In genomic region chr6:156795825-156796224, GRCh38 we compare ENCODE assay signal across 1 cellular context.
TF ChIP-seq lines count a peak whose summit lies in the region.

No MANE protein-coding gene starts in this region.

TF ChIP-seq in WTC11, 78 proteins besides CTCF, POLR2A, EP300 and RAD21 (continued from another document):
- TF ChIP-seq, protein P1, sequence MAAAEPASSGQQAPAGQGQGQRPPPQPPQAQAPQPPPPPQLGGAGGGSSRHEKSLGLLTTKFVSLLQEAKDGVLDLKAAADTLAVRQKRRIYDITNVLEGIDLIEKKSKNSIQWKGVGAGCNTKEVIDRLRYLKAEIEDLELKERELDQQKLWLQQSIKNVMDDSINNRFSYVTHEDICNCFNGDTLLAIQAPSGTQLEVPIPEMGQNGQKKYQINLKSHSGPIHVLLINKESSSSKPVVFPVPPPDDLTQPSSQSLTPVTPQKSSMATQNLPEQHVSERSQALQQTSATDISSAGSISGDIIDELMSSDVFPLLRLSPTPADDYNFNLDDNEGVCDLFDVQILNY (CRISPR knock-in tag; IDR thresholded peaks at IDR 0.05) = no peak
- TF ChIP-seq ZNF138 (CRISPR knock-in tag; conservative IDR thresholded peaks at IDR 0.05) (no peak), ZNF219 (CRISPR knock-in tag; IDR thresholded peaks at IDR 0.05; ENCODE audit: borderline replicate concordance) (no peak), FOXJ3 (CRISPR knock-in tag; IDR thresholded peaks at IDR 0.05; ENCODE audit: borderline replicate concordance) (no peak), SMAD4 (CRISPR knock-in tag; IDR thresholded peaks at IDR 0.05) (no peak), ZNF532 (CRISPR knock-in tag; IDR thresholded peaks at IDR 0.05; ENCODE audit: borderline replicate concordance) (no peak), FOXK1 (CRISPR knock-in tag; IDR thresholded peaks at IDR 0.05) (no peak)
- TF ChIP-seq, protein P2, sequence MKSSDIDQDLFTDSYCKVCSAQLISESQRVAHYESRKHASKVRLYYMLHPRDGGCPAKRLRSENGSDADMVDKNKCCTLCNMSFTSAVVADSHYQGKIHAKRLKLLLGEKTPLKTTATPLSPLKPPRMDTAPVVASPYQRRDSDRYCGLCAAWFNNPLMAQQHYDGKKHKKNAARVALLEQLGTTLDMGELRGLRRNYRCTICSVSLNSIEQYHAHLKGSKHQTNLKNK (CRISPR knock-in tag; IDR thresholded peaks at IDR 0.05) = no peak
- TF ChIP-seq, protein P3, sequence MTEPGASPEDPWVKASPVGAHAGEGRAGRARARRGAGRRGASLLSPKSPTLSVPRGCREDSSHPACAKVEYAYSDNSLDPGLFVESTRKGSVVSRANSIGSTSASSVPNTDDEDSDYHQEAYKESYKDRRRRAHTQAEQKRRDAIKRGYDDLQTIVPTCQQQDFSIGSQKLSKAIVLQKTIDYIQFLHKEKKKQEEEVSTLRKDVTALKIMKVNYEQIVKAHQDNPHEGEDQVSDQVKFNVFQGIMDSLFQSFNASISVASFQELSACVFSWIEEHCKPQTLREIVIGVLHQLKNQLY (CRISPR knock-in tag; IDR thresholded peaks at IDR 0.05) = no peak
